11 cellular contexts compared by ENCODE assay signal in the genomic region with DNA sequence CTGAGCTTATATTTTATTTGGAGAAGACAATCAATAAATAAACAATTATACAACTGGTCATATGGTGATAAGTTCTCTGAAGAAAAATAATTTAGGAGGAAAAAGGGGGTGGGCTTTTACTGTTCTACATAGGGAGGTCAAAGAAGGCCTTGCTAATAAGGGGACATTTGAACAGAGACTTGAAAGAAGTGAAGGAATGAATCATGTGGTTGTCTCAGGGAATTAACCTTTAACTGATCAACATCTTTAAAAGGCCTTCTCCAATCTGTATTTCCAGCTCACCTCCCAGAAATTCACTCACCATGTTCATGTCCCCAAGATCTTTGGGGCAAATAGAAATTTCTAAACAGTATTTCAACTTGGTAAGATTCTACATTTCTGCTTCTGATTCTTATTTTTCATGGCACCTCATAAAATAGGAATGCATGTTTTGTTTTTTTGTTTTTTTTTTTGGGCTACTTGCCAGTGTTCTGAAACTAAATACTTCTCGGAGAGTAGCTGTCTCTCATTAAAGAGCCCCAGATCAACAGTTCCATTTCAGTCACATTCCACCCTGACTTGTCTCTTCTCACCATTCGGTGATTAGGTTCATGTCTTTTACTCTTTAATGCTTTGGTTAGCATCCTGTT. TPM values are rescaled to one million over a fixed set of nuclear protein-coding genes. Genes with fewer than 3 reads are reported as not detected.
DNase-seq lines count a peak whose midpoint lies in the region; ATAC-seq and TF ChIP-seq lines count a peak whose summit lies in the region.
"Had no signal": no experiment of that assay in that cellular context is flagged by ENCODE, and none has a peak within 500 bp of the region (broad histone marks: within the 10 kb centered on the region; RNA-seq: fewer than 3 reads in every experiment).

No MANE protein-coding gene starts in this region.

- no peak overlapping the region for H3K18ac ChIP-seq in mesenchymal stem cell (ENCODE audit: low read depth in 1 of 2, low read length in 2 of 2)

- H3K4me1 ChIP-seq in heart left ventricle (peaks cover 0 to 76% (median 34%) of the 10 kb centered on the region in 12 donors), right cardiac atrium (ENCODE audit: control insufficient read depth, insufficient read depth, low read length) (peaks cover 5% of the 10 kb centered on the region), breast epithelium (no peaks in the 10 kb centered on the region), mesenchymal stem cell (ENCODE audit: control insufficient read depth, insufficient read depth, low read depth, low read length) (no peaks in the 10 kb centered on the region), vagina (peaks cover 28% of the 10 kb centered on the region)

- no peak overlapping the region for H2AFZ ChIP-seq in mesenchymal stem cell (ENCODE audit: low read depth, low read length)
- H2AFZ ChIP-seq: GM23338 had no signal

- no peak overlapping the region for H3K23ac ChIP-seq in mesenchymal stem cell (ENCODE audit: low read length in 2 of 2)

- H3K36me3 Mint-ChIP-seq in stimulated activated naive B cell treated with anti-CD40 and anti-IgM and Interleukin-4, amounts not matched to agents 10 μg/mL and 1 μg/mL and 100 μg/mL, for 72 hours = peaks cover 11 to 18% of the 10 kb centered on the region in 2 donors

- no peak overlapping the region for H3K14ac ChIP-seq in mesenchymal stem cell (ENCODE audit: low read length in 2 of 2)

- H3K27me3 ChIP-seq in heart left ventricle (no peaks in the 10 kb centered on the region), right cardiac atrium (ENCODE audit: control insufficient read depth, insufficient read depth) (no peaks in the 10 kb centered on the region), breast epithelium (no peaks in the 10 kb centered on the region), mesenchymal stem cell (ENCODE audit: control insufficient read depth in 1 of 2, insufficient read depth in 1 of 2, low read length in 2 of 2) (no peaks in the 10 kb centered on the region), vagina (no peaks in the 10 kb centered on the region)

- intact Hi-C loops in heart left ventricle (cut with DNase I) = loop anchor here in 1 of 10 donors (10.0 kb wide), 1 partner anchor 153 kb away; no protein-coding TSS in a partner anchor
- intact Hi-C loops in right cardiac atrium (cut with DNase I) = no loop called here
- intact Hi-C loops in breast epithelium (cut with DNase I; ENCODE audit: low total_unique reads) = no loop called here
- intact Hi-C loops in vagina (cut with DNase I) = no loop called here

- no peak overlapping the region for H3K4me3 Mint-ChIP-seq in stimulated activated naive B cell treated with anti-CD40 and anti-IgM and Interleukin-4, amounts not matched to agents 10 μg/mL and 1 μg/mL and 100 μg/mL, for 72 hours
- H3K4me3 Mint-ChIP-seq: CD14-positive monocyte; GM23338; stimulated activated effector memory CD8-positive, alpha-beta T cell treated with anti-CD3 and anti-CD28 coated beads, Interleukin-12 subunit alpha, Interleukin-12 subunit beta, amount 100 ng/mL, for 72 hours had no signal

- no peak overlapping the region for H2BK5ac ChIP-seq in mesenchymal stem cell (ENCODE audit: low read depth, low read length, poor library complexity, severe bottlenecking)

- no peak overlapping the region for H2BK120ac ChIP-seq in mesenchymal stem cell (ENCODE audit: low read depth, low read length)

- no peaks in the 10 kb centered on the region for H3K9me3 ChIP-seq in heart left ventricle
- H3K9me3 ChIP-seq in right cardiac atrium (ENCODE audit: control insufficient read depth, low read length) = no peaks in the 10 kb centered on the region
- no peaks in the 10 kb centered on the region for H3K9me3 ChIP-seq in breast epithelium
- H3K9me3 ChIP-seq in mesenchymal stem cell (ENCODE audit: control insufficient read depth, low read length) = no peaks in the 10 kb centered on the region
- H3K9me3 ChIP-seq in vagina = no peaks in the 10 kb centered on the region

- no peak overlapping the region for H3K27ac Mint-ChIP-seq in stimulated activated naive B cell treated with anti-CD40 and anti-IgM and Interleukin-4, amounts not matched to agents 10 μg/mL and 1 μg/mL and 100 μg/mL, for 72 hours
- H3K27ac Mint-ChIP-seq: GM23338; stimulated activated effector memory CD8-positive, alpha-beta T cell treated with anti-CD3 and anti-CD28 coated beads, Interleukin-12 subunit alpha, Interleukin-12 subunit beta, amount 100 ng/mL, for 72 hours had no signal

- peak overlapping the region; percentile 33 for H3K4me2 ChIP-seq in mesenchymal stem cell (ENCODE audit: low read length, poor library complexity, severe bottlenecking)
- H3K4me2 ChIP-seq: GM23338 had no signal

- no peak overlapping the region for H2BK15ac ChIP-seq in mesenchymal stem cell (ENCODE audit: low read depth, poor library complexity, severe bottlenecking)

- H3K9ac ChIP-seq in mesenchymal stem cell (ENCODE audit: low read length) = peak overlapping the region; percentile 50

- no peak overlapping the region for H2AK5ac ChIP-seq in mesenchymal stem cell (ENCODE audit: low read length, severe bottlenecking)

- H3K79me1 ChIP-seq in mesenchymal stem cell (replicated peaks; ENCODE audit: low read length, poor library complexity, severe bottlenecking) = peaks cover 7% of the 10 kb centered on the region

- H3K36me3 ChIP-seq in heart left ventricle (no peaks in the 10 kb centered on the region), breast epithelium (no peaks in the 10 kb centered on the region), mesenchymal stem cell (ENCODE audit: control insufficient read depth in 1 of 2, insufficient read depth in 2 of 2, low read depth in 1 of 2, low read length in 2 of 2) (peaks cover 0 to 5% of the 10 kb centered on the region in 2 experiments), vagina (no peaks in the 10 kb centered on the region)

- no peak overlapping the region for H2BK12ac ChIP-seq in mesenchymal stem cell (ENCODE audit: low read length in 2 of 2)

- peak in 2 of 4 donors; percentile 28 to 34 for ATAC-seq in heart left ventricle
- ATAC-seq in right cardiac atrium = no peak
- ATAC-seq in stimulated activated naive B cell treated with anti-CD40 and anti-IgM and Interleukin-4, amounts not matched to agents 10 μg/mL and 1 μg/mL and 100 μg/mL, for 72 hours (replicated peaks) = no peak
- no peak for ATAC-seq in GM21737 (IDR thresholded peaks at IDR 0.05; ENCODE audit: unreplicated experiment)
- ATAC-seq: GM23338; stimulated activated effector memory CD8-positive, alpha-beta T cell treated with anti-CD3 and anti-CD28 coated beads, Interleukin-12 subunit alpha, Interleukin-12 subunit beta, amount 100 ng/mL, for 72 hours had no signal

- no peak overlapping the region for H4K8ac ChIP-seq in mesenchymal stem cell (ENCODE audit: low read length)

- H3K27ac ChIP-seq in heart left ventricle (peak overlapping the region in 11 of 12 donors; percentile 1 to 61 (median 44)), right cardiac atrium (ENCODE audit: low read length) (no peak overlapping the region), breast epithelium (peak overlapping the region; percentile 41 to 50), mesenchymal stem cell (ENCODE audit: low read length, poor library complexity, severe bottlenecking) (peak overlapping the region; percentile 69), vagina (peak overlapping the region; percentile 57)

- 1 to 19% (median 12%) methylated on average over 2 of the region's 2 CpGs for WGBS in heart left ventricle, 4 donors
- 14% methylated on average over 2 of the region's 2 CpGs for WGBS in right cardiac atrium
- WGBS in mesenchymal stem cell = 55% methylated on average over 2 of the region's 2 CpGs

- H3K27me3 Mint-ChIP-seq in stimulated activated naive B cell treated with anti-CD40 and anti-IgM and Interleukin-4, amounts not matched to agents 10 μg/mL and 1 μg/mL and 100 μg/mL, for 72 hours = no peaks in the 10 kb centered on the region

- H3K9me3 Mint-ChIP-seq in stimulated activated naive B cell treated with anti-CD40 and anti-IgM and Interleukin-4, amounts not matched to agents 10 μg/mL and 1 μg/mL and 100 μg/mL, for 72 hours = no peaks in the 10 kb centered on the region
- H3K9me3 Mint-ChIP-seq: CD14-positive monocyte; GM23338; stimulated activated effector memory CD8-positive, alpha-beta T cell treated with anti-CD3 and anti-CD28 coated beads, Interleukin-12 subunit alpha, Interleukin-12 subunit beta, amount 100 ng/mL, for 72 hours had no signal

- no peak for TF ChIP-seq POLR2A in heart left ventricle (IDR thresholded peaks at IDR 0.05)
- no peak for TF ChIP-seq POLR2A in breast epithelium (IDR thresholded peaks at IDR 0.05)
- TF ChIP-seq POLR2A in vagina (IDR thresholded peaks at IDR 0.05) = no peak

- no peak overlapping the region for H3K4ac ChIP-seq in mesenchymal stem cell (ENCODE audit: low read depth in 1 of 2, low read length in 2 of 2)

- TF ChIP-seq CTCF in heart left ventricle (IDR thresholded peaks at IDR 0.05) = no peak
- no peak for TF ChIP-seq CTCF in breast epithelium (IDR thresholded peaks at IDR 0.05)
- TF ChIP-seq CTCF in vagina (IDR thresholded peaks at IDR 0.05) = no peak

- H3K4me3 ChIP-seq in heart left ventricle (peak overlapping the region in 1 of 12 donors; percentile 10), right cardiac atrium (ENCODE audit: low read length) (no peak overlapping the region), breast epithelium (no peak overlapping the region), mesenchymal stem cell (ENCODE audit: insufficient read depth in 1 of 2, low read depth in 1 of 2, low read length in 2 of 2) (no peak overlapping the region), vagina (no peak overlapping the region)
- H3K4me3 ChIP-seq: GM23338 had no signal

- H3K4me1 Mint-ChIP-seq in stimulated activated naive B cell treated with anti-CD40 and anti-IgM and Interleukin-4, amounts not matched to agents 10 μg/mL and 1 μg/mL and 100 μg/mL, for 72 hours = peaks cover 16 to 57% of the 10 kb centered on the region in 2 donors
- H3K4me1 Mint-ChIP-seq: GM23338 had no signal

- H4K91ac ChIP-seq in mesenchymal stem cell (ENCODE audit: low read length) = no peak overlapping the region

- DNase-seq in heart left ventricle = no peak
- DNase-seq in right cardiac atrium = no peak
- no peak for DNase-seq in breast epithelium (ENCODE audit: low spot score in 2 of 2)
- DNase-seq in mesenchymal stem cell = peak; percentile 28
- DNase-seq in vagina (ENCODE audit: extremely low spot score in 2 of 2) = no peak
- DNase-seq in stimulated activated naive B cell treated with anti-CD40 and anti-IgM and Interleukin-4, amounts not matched to agents 10 μg/mL and 1 μg/mL and 100 μg/mL, for 72 hours = no peak
- no peak for DNase-seq in occipital lobe (lab: John Stamatoyannopoulos, UW)

RNA-seq across cellular contexts. Expression of gene LPAR6, which starts 19.2 kb away (rescaled TPM):
- total RNA-seq in heart left ventricle = 10 to 100 TPM in 8 of 9 donors, 1 to 10 TPM in 1; 6.7 to 47.9 (median 16.6) TPM
- polyA plus RNA-seq in heart left ventricle = 10 to 100 TPM in 1 of 2 donors, 1 to 10 TPM in 1; 9.8 to 17.0 TPM
- total RNA-seq in right cardiac atrium = 10 to 100 TPM; 11.5 to 17.4 (median 13.6) TPM
- polyA plus RNA-seq in right cardiac atrium = 14.3 TPM
- total RNA-seq in breast epithelium = 10 to 100 TPM; 23.7 to 44.2 (median 40.5) TPM
- polyA plus RNA-seq in mesenchymal stem cell (2013, experiment 1 of 2) = 7.6 TPM
- polyA plus RNA-seq in mesenchymal stem cell (2013, experiment 2 of 2) = 7.1 TPM
- 43.2 TPM for total RNA-seq in vagina
- total RNA-seq in occipital lobe = 15.4 TPM
